ENCODE assay signal across 27 cellular contexts in the genomic region with DNA sequence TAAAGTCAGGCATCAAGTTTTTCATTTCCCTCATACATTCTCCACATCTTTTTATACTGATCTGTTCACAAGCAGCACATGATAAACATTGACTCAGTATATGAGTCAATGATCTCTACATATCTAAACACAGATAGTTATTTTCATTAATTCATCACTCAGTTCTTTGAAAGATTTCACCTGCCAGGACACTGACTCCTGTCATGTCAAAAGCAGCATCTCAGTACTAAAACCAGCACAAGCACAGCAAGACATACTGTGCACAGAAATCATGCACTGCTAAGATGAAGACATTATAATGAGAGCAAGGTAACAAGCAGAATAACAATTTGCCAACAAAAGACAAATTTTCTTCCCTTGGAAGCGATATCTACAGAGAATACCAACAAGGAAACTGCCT.
"Had no signal": no experiment of that assay in that cellular context is flagged by ENCODE, and none has a peak within 500 bp of the region (broad histone marks: within the 10 kb centered on the region; RNA-seq: fewer than 3 reads in every experiment).

No MANE protein-coding gene starts in this region.

- H3K27me3 ChIP-seq: stomach, suprapubic skin, testis, thyroid gland, tibial artery, tibial nerve, transverse colon, upper lobe of left lung, upper lobe of right lung, uterus, vagina had no signal

- H3K4me3 ChIP-seq: stomach, suprapubic skin, testis, thoracic aorta, thyroid gland, tibial artery, tibial nerve, transverse colon, upper lobe of left lung, upper lobe of right lung, uterus, vagina had no signal

- DNase-seq: stimulated activated CD4-positive, alpha-beta T cell treated with anti-CD3 and anti-CD28 coated beads, Interleukin-2, amount 100 ng/mL, for 48 hours; stimulated activated CD4-positive, alpha-beta T cell treated with anti-CD3 and anti-CD28 coated beads, Interleukin-4, amount 100 ng/mL, for 1 hour; stimulated activated CD4-positive, alpha-beta T cell treated with anti-CD3 and anti-CD28 coated beads, Interleukin-4, amount 100 ng/mL, for 24 hours; stimulated activated CD4-positive, alpha-beta T cell treated with anti-CD3 and anti-CD28 coated beads, Interleukin-4, amount 100 ng/mL, for 4 hours; stimulated activated CD8-positive, alpha-beta memory T cell treated with anti-CD3 and anti-CD28 coated beads, Interleukin-4, amount 100 ng/mL, for 48 hours; stimulated activated naive B cell treated with anti-CD40 and anti-IgM and Interleukin-4, amounts not matched to agents 10 μg/mL and 1 μg/mL and 100 μg/mL, for 72 hours; stimulated activated naive CD4-positive, alpha-beta T cell; stimulated activated naive CD4-positive, alpha-beta T cell treated with Interleukin-2 at 50 U/mL for 16 hours; stimulated activated naive CD8-positive, alpha-beta T cell treated with anti-CD3 and anti-CD28 coated beads, Interleukin-15, amount 100 ng/mL, for 72 hours; stimulated activated naive CD8-positive, alpha-beta T cell treated with anti-CD3 and anti-CD28 coated beads, Interleukin-15, Interleukin-2, amounts not matched to agents 100 U/mL and 50 U/mL, for 24 hours; stomach; substantia nigra; testis; thyroid gland; tibial artery; transverse colon; trophoblast cell; upper lobe of left lung; upper lobe of right lung; uterus had no signal

- H3K9me3 ChIP-seq: stomach, suprapubic skin, testis, thoracic aorta, thyroid gland, tibial artery, tibial nerve, transverse colon, upper lobe of left lung, upper lobe of right lung, uterus, vagina had no signal

- ATAC-seq: stimulated activated effector memory CD8-positive, alpha-beta T cell treated with anti-CD3 and anti-CD28 coated beads, Interleukin-12 subunit alpha, Interleukin-12 subunit beta, amount 100 ng/mL, for 72 hours; stimulated activated memory B cell treated with anti-CD40 and anti-IgM and Interleukin-4, amounts not matched to agents 10 μg/mL and 1 μg/mL and 100 μg/mL, for 72 hours; stimulated activated naive B cell treated with anti-CD40 and anti-IgM and Interleukin-4, amounts not matched to agents 10 μg/mL and 1 μg/mL and 100 μg/mL, for 72 hours; stimulated activated naive CD8-positive, alpha-beta T cell treated with anti-CD3 and anti-CD28 coated beads, Interleukin-15, amount 100 ng/mL, for 72 hours; stimulated activated naive CD8-positive, alpha-beta T cell treated with anti-CD3 and anti-CD28 coated beads, Interleukin-15, Interleukin-2, amounts not matched to agents 100 U/mL and 50 U/mL, for 24 hours; upper lobe of right lung had no signal

- H3K36me3 ChIP-seq: stomach, suprapubic skin, thoracic aorta, thyroid gland, tibial artery, tibial nerve, transverse colon, upper lobe of left lung, upper lobe of right lung, vagina had no signal

- FAIRE-seq: urothelium cell line had no signal

- H3K4me1 ChIP-seq: stomach, suprapubic skin, testis, thyroid gland, tibial artery, tibial nerve, transverse colon, upper lobe of left lung, upper lobe of right lung, uterus, vagina had no signal

- H3K27ac ChIP-seq: stomach, suprapubic skin, testis, thoracic aorta, thyroid gland, tibial artery, tibial nerve, transverse colon, upper lobe of left lung, upper lobe of right lung, uterus, vagina had no signal
